In genomic region chr15:63655683-63656372, GRCh38 we compare ENCODE assay signal across 21 cellular contexts. TPM values are rescaled to one million over a fixed set of nuclear protein-coding genes. Genes with fewer than 3 reads are reported as not detected.
DNase-seq lines count a peak whose midpoint lies in the region; ATAC-seq and TF ChIP-seq lines count a peak whose summit lies in the region.
"Had no signal": no experiment of that assay in that cellular context is flagged by ENCODE, and none has a peak within 500 bp of the region (broad histone marks: within the 10 kb centered on the region; RNA-seq: fewer than 3 reads in every experiment).

No MANE protein-coding gene starts in this region.

- H3K9me3 Mint-ChIP-seq in activated CD4-positive, alpha-beta T cell treated with anti-CD3 and anti-CD28 coated beads, Interleukin-2, amount 10 ng/mL, durations not matched to agents 24 days and 14 days, result peaks cover 7% of the 10 kb centered on the region
- H3K9me3 Mint-ChIP-seq: CD8-positive, alpha-beta memory T cell had no signal

- ATAC-seq in heart left ventricle (peak; percentile 42 to 93 (median 72)), left ventricle myocardium superior (peak; percentile 90), GM19455 (IDR thresholded peaks at IDR 0.05; ENCODE audit: unreplicated experiment) (no peak), GM19328 (IDR thresholded peaks at IDR 0.05; ENCODE audit: unreplicated experiment) (no peak)
- ATAC-seq: K562, PC-3 had no signal

- no peak overlapping the region for H3K4me3 ChIP-seq in heart left ventricle
- H3K4me3 ChIP-seq: BLaER1, GM23248, K562, SJSA1 had no signal

- no peak for DNase-seq in activated CD4-positive, alpha-beta T cell treated with anti-CD3 and anti-CD28 coated beads, Interleukin-2, amount 10 ng/mL, durations not matched to agents 24 days and 14 days
- no peak for DNase-seq in activated CD4-positive, alpha-beta T cell treated with anti-CD3 and anti-CD28 coated beads for 4 hours
- DNase-seq in heart left ventricle, result peak in 2 of 5 donors; percentile 14 to 35
- no peak for DNase-seq in cardiac septum (ENCODE audit: low spot score)
- no peak for DNase-seq in left ventricle myocardium superior
- DNase-seq in activated CD8-positive, alpha-beta memory T cell treated with anti-CD3 and anti-CD28 coated beads for 24 hours, result no peak
- DNase-seq: 8988T; CD8-positive, alpha-beta memory T cell; DMS79; GM23248; NCI-H1436 treated with DMSO at 0.1 percent for 48 hours; NCI-H2029 treated with DMSO at 0.1 percent for 48 hours; NCI-H2171 treated with DMSO at 0.1 percent for 48 hours; NCI-H446 treated with DMSO at 0.1 percent for 48 hours; PC-3 had no signal

- peaks cover 0 to 100% (median 100%) of the 10 kb centered on the region in 9 donors for H3K36me3 ChIP-seq in heart left ventricle

- peak overlapping the region in 1 of 12 donors; percentile 14 for H3K27ac ChIP-seq in heart left ventricle
- H3K27ac ChIP-seq: BLaER1, GM23248, RWPE1, SJSA1 had no signal

- peak overlapping the region; percentile 37 for H3K27ac Mint-ChIP-seq in activated CD4-positive, alpha-beta T cell treated with anti-CD3 and anti-CD28 coated beads, Interleukin-2, amount 10 ng/mL, durations not matched to agents 24 days and 14 days

- H3K36me3 Mint-ChIP-seq in activated CD4-positive, alpha-beta T cell treated with anti-CD3 and anti-CD28 coated beads, Interleukin-2, amount 10 ng/mL, durations not matched to agents 24 days and 14 days (ENCODE audit: low read depth), result peaks cover 66% of the 10 kb centered on the region

- no peak overlapping the region for H3K4me3 Mint-ChIP-seq in activated CD4-positive, alpha-beta T cell treated with anti-CD3 and anti-CD28 coated beads, Interleukin-2, amount 10 ng/mL, durations not matched to agents 24 days and 14 days
- H3K4me3 Mint-ChIP-seq: CD8-positive, alpha-beta memory T cell had no signal

- no peak for TF ChIP-seq CTCF in heart left ventricle (IDR thresholded peaks at IDR 0.05)

- no peaks in the 10 kb centered on the region for H3K27me3 ChIP-seq in heart left ventricle
- H3K27me3 ChIP-seq: BLaER1, SJSA1 had no signal

- TF ChIP-seq POLR2A in heart left ventricle (IDR thresholded peaks at IDR 0.05), result no peak

- no peaks in the 10 kb centered on the region for H3K9me3 ChIP-seq in heart left ventricle
- H3K9me3 ChIP-seq: BLaER1, SJSA1 had no signal

- intact Hi-C loops in activated CD4-positive, alpha-beta T cell treated with anti-CD3 and anti-CD28 coated beads, Interleukin-2, amount 10 ng/mL, durations not matched to agents 24 days and 14 days (cut with micrococcal nuclease), result no loop called here
- intact Hi-C loops in heart left ventricle (cut with DNase I), result no loop called here
- intact Hi-C loops in cardiac septum (cut with DNase I), result no loop called here
- intact Hi-C loops in left ventricle myocardium superior (cut with micrococcal nuclease), result no loop called here

- H3K27me3 Mint-ChIP-seq in activated CD4-positive, alpha-beta T cell treated with anti-CD3 and anti-CD28 coated beads, Interleukin-2, amount 10 ng/mL, durations not matched to agents 24 days and 14 days, result no peaks in the 10 kb centered on the region

- WGBS in heart left ventricle, 4 donors, result 59 to 75% (median 70%) methylated on average over 9 of the region's 9 CpGs

- peaks cover 4% of the 10 kb centered on the region for H3K4me1 Mint-ChIP-seq in activated CD4-positive, alpha-beta T cell treated with anti-CD3 and anti-CD28 coated beads, Interleukin-2, amount 10 ng/mL, durations not matched to agents 24 days and 14 days

- H3K4me1 ChIP-seq in heart left ventricle, result no peaks in the 10 kb centered on the region
- H3K4me1 ChIP-seq: BLaER1, SJSA1 had no signal

RNA-seq across cellular contexts. Expression of gene FBXL22, which starts 58.6 kb away (rescaled TPM):
- total RNA-seq in activated CD4-positive, alpha-beta T cell treated with anti-CD3 and anti-CD28 coated beads, Interleukin-2, amount 10 ng/mL, durations not matched to agents 24 days and 14 days, result 0.80 and 1.3 TPM in 2 replicates
- total RNA-seq in heart left ventricle, result 10 to 100 TPM in 8 of 9 donors, 1 to 10 TPM in 1; 9.9 to 41.5 (median 23.4) TPM
- polyA plus RNA-seq in heart left ventricle, result 10 to 100 TPM in 1 of 2 donors, 1 to 10 TPM in 1; 2.4 to 20.1 TPM
- 23.1 TPM for total RNA-seq in cardiac septum
- total RNA-seq in left ventricle myocardium superior, result 42.4 TPM
- total RNA-seq: K562 had no signal
- polyA plus RNA-seq: K562 had no signal

Comparison
In these comparisons a context has a peak if more than half of its experiments do, and no peak if none do; other contexts are left out.
1. ATAC-seq: peak in heart left ventricle (4 of 4) and left ventricle myocardium superior (single experiment); none in GM19455 (single experiment) and GM19328 (single experiment).